11 cellular contexts compared by ENCODE assay signal in the genomic region with DNA sequence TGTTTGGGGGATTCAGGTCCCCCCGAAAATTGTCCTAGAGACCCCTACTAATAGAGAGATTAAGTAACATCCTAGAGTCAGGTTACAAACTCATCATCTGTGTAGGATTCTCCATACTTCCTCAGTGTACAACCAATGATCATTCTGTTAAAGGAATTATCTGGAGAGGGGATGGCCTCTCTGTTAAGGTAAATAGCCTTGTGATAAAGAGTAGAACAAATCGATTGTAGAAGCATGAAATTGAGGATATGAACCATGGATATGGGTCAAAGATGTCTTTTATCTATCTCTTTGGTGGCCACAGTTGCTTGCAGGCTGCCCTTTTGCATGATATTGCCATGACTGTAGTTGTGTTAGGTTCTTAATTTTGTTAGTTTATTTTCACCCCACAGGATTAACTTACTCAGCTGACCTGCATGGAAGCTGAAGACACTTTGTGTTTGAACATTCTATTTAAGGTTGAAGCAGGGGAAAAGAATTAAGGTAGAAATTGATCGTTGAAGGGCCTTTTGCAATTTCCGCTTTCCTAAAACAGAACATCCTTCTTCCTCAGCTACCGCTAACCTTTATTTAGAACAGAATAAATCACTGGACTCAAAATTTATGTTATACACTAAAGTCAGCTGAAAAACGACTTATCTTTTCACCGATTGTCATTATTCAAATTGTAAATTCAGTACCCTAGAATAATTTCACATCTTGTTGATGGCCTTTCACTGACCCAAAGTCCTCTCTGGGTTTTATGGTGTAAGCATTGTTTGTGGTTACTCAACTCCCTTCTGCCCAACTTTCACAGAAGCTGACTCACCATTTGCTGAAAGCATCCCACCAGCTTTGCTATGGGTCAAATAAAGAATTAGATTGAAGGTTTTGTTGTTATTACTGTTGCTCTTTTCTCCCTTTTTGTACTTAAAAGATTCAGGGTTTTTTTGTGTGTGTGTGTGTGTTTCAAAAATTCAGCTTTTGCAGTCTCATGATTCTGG. TPM values are rescaled to one million over a fixed set of nuclear protein-coding genes. Genes with fewer than 3 reads are reported as not detected.
A peak's percentile ranks its signal among the peaks of the same experiment; 100 is the strongest.
DNase-seq lines count a peak whose midpoint lies in the region; ATAC-seq and TF ChIP-seq lines count a peak whose summit lies in the region.
"Had no signal": no experiment of that assay in that cellular context is flagged by ENCODE, and none has a peak within 500 bp of the region (broad histone marks: within the 10 kb centered on the region; RNA-seq: fewer than 3 reads in every experiment).

No MANE protein-coding gene starts in this region.

- peak overlapping the region in 1 of 8 donors; percentile 13 for H3K4me3 ChIP-seq in spleen
- H3K4me3 ChIP-seq in OCI-LY7 (ENCODE audit: low read depth, low read length, poor library complexity, severe bottlenecking), result no peak overlapping the region
- no peak overlapping the region for H3K4me3 ChIP-seq in uterus
- H3K4me3 ChIP-seq: heart right ventricle, pancreas had no signal

- H3K9me2 ChIP-seq in OCI-LY7 (ENCODE audit: insufficient read depth, low read length), result no peaks in the 10 kb centered on the region

- POLR2A ChIA-PET in activated CD4-positive, alpha-beta memory T cell treated with anti-CD3 and anti-CD28 coated beads for 36 hours (lab: Charles Lee), result interaction anchor here (0.6 to 0.7 kb wide), 2 partner anchors 10 to 1038 kb away, joined by 3 to 4 read pairs; no protein-coding TSS in a partner anchor
- POLR2A ChIA-PET in activated CD4-positive, alpha-beta memory T cell treated with anti-CD3 and anti-CD28 coated beads, Interleukin-2, amount 10 ng/mL, durations not matched to agents 7 days and 5 days (lab: Charles Lee), result interaction anchor here (2.1 kb wide), 1 partner anchor 72 kb away, joined by 6 read pairs; a partner anchor contains a TSS
- POLR2A ChIA-PET in OCI-LY7 (lab: Charles Lee), result interaction anchor here (0.6 to 1.5 kb wide), 2 partner anchors 9 to 279 kb away, joined by 3 to 4 read pairs; no protein-coding TSS in a partner anchor

- peak overlapping the region; percentile 55 for H3K27ac Mint-ChIP-seq in activated CD4-positive, alpha-beta memory T cell treated with anti-CD3 and anti-CD28 coated beads for 36 hours
- no peak overlapping the region for H3K27ac Mint-ChIP-seq in activated CD4-positive, alpha-beta memory T cell treated with anti-CD3 and anti-CD28 coated beads, Interleukin-2, amount 10 ng/mL, durations not matched to agents 7 days and 5 days

- H3K36me3 ChIP-seq in spleen, result peaks cover 0 to 71% (median 10%) of the 10 kb centered on the region in 6 donors
- H3K36me3 ChIP-seq in OCI-LY7 (ENCODE audit: insufficient read depth, low read length), result no peaks in the 10 kb centered on the region
- H3K36me3 ChIP-seq in uterus, result no peaks in the 10 kb centered on the region
- H3K36me3 ChIP-seq: pancreas had no signal

- H3K79me2 ChIP-seq in OCI-LY7 (ENCODE audit: insufficient read depth, low read depth, low read length), result no peaks in the 10 kb centered on the region; the same call in 1 of the 2 replicates

- ATAC-seq in HG03520 (IDR thresholded peaks at IDR 0.05; ENCODE audit: unreplicated experiment), result no peak

- no peak for DNase-seq in activated CD4-positive, alpha-beta memory T cell treated with anti-CD3 and anti-CD28 coated beads for 36 hours
- DNase-seq in activated CD4-positive, alpha-beta memory T cell treated with anti-CD3 and anti-CD28 coated beads, Interleukin-2, amount 10 ng/mL, durations not matched to agents 7 days and 5 days, result no peak
- DNase-seq in SIG-M5 (lab: John Stamatoyannopoulos, UW) (peak; percentile 80), foreskin melanocyte (peak; percentile 63), spleen (no peak), OCI-LY7 (ENCODE audit: low spot score) (no peak), uterus (no peak)
- DNase-seq: activated naive CD4-positive, alpha-beta T cell treated with Interleukin-2 at 50 U/mL for 16 hours; heart right ventricle; pancreas had no signal

- H3K9me3 Mint-ChIP-seq in activated CD4-positive, alpha-beta memory T cell treated with anti-CD3 and anti-CD28 coated beads for 36 hours, result no peaks in the 10 kb centered on the region
- no peaks in the 10 kb centered on the region for H3K9me3 Mint-ChIP-seq in activated CD4-positive, alpha-beta memory T cell treated with anti-CD3 and anti-CD28 coated beads, Interleukin-2, amount 10 ng/mL, durations not matched to agents 7 days and 5 days

- H2AFZ ChIP-seq in OCI-LY7 (ENCODE audit: low read length), result no peak overlapping the region

- H3K4me1 Mint-ChIP-seq in activated CD4-positive, alpha-beta memory T cell treated with anti-CD3 and anti-CD28 coated beads for 36 hours (ENCODE audit: low read depth), result no peaks in the 10 kb centered on the region
- no peaks in the 10 kb centered on the region for H3K4me1 Mint-ChIP-seq in activated CD4-positive, alpha-beta memory T cell treated with anti-CD3 and anti-CD28 coated beads, Interleukin-2, amount 10 ng/mL, durations not matched to agents 7 days and 5 days

- H3K4me1 ChIP-seq in spleen (peaks cover 0 to 61% (median 20%) of the 10 kb centered on the region in 6 donors), OCI-LY7 (ENCODE audit: insufficient read depth, low read length, poor library complexity, severe bottlenecking) (no peaks in the 10 kb centered on the region), uterus (no peaks in the 10 kb centered on the region)
- H3K4me1 ChIP-seq: pancreas had no signal

- H4K20me1 ChIP-seq in OCI-LY7 (ENCODE audit: insufficient read depth, low read length), result no peaks in the 10 kb centered on the region

- TF ChIP-seq POLR2A in spleen (IDR thresholded peaks at IDR 0.05), result no peak
- TF ChIP-seq POLR2A in uterus (IDR thresholded peaks at IDR 0.05), result no peak

- no peak overlapping the region for H3K4me3 Mint-ChIP-seq in activated CD4-positive, alpha-beta memory T cell treated with anti-CD3 and anti-CD28 coated beads for 36 hours
- no peak overlapping the region for H3K4me3 Mint-ChIP-seq in activated CD4-positive, alpha-beta memory T cell treated with anti-CD3 and anti-CD28 coated beads, Interleukin-2, amount 10 ng/mL, durations not matched to agents 7 days and 5 days

- no TSS peak for BruUV-seq in OCI-LY7 (replicated peaks; lab: Mats Ljungman, UMichigan)

- H3K4me2 ChIP-seq in OCI-LY7 (ENCODE audit: low read length), result no peak overlapping the region

- WGBS in spleen, 5 donors, result 43 to 79% (median 64%) methylated on average over 7 of the region's 7 CpGs

- TF ChIP-seq CTCF in spleen (IDR thresholded peaks at IDR 0.05 in 8 of 11, conservative IDR thresholded peaks at IDR 0.05 in 3 of 11) (no peak), OCI-LY7 (conservative IDR thresholded peaks at IDR 0.05; ENCODE audit: low read length) (no peak), uterus (IDR thresholded peaks at IDR 0.05) (no peak)

- no peaks in the 10 kb centered on the region for H3K9me3 ChIP-seq in spleen
- no peaks in the 10 kb centered on the region for H3K9me3 ChIP-seq in OCI-LY7 (ENCODE audit: low read length)
- no peaks in the 10 kb centered on the region for H3K9me3 ChIP-seq in uterus
- H3K9me3 ChIP-seq: heart right ventricle, pancreas had no signal

- CTCF ChIA-PET in activated CD4-positive, alpha-beta memory T cell treated with anti-CD3 and anti-CD28 coated beads for 36 hours (lab: Charles Lee), result interaction anchor here (1.1 to 1.5 kb wide), 3 partner anchors 28 to 452 kb away, joined by 3 to 4 read pairs (median 3); no protein-coding TSS in a partner anchor
- CTCF ChIA-PET in activated CD4-positive, alpha-beta memory T cell treated with anti-CD3 and anti-CD28 coated beads, Interleukin-2, amount 10 ng/mL, durations not matched to agents 7 days and 5 days (lab: Charles Lee), result no interaction called here
- CTCF ChIA-PET in OCI-LY7 (lab: Charles Lee; ENCODE audit: unreplicated experiment), result no interaction called here

- intact Hi-C loops in activated CD4-positive, alpha-beta memory T cell treated with anti-CD3 and anti-CD28 coated beads for 36 hours (cut with micrococcal nuclease), result no loop called here
- intact Hi-C loops in spleen (cut with DNase I; ENCODE audit: low total_unique reads), result no loop called here
- intact Hi-C loops in OCI-LY7 (cut with micrococcal nuclease; ENCODE audit: unreplicated experiment), result no loop called here
- intact Hi-C loops in uterus (cut with DNase I; ENCODE audit: low total_unique reads), result no loop called here

- H3K27me3 Mint-ChIP-seq in activated CD4-positive, alpha-beta memory T cell treated with anti-CD3 and anti-CD28 coated beads for 36 hours, result peaks cover 28% of the 10 kb centered on the region
- peaks cover 21% of the 10 kb centered on the region for H3K27me3 Mint-ChIP-seq in activated CD4-positive, alpha-beta memory T cell treated with anti-CD3 and anti-CD28 coated beads, Interleukin-2, amount 10 ng/mL, durations not matched to agents 7 days and 5 days

- H3K36me3 Mint-ChIP-seq in activated CD4-positive, alpha-beta memory T cell treated with anti-CD3 and anti-CD28 coated beads for 36 hours, result no peaks in the 10 kb centered on the region
- H3K36me3 Mint-ChIP-seq in activated CD4-positive, alpha-beta memory T cell treated with anti-CD3 and anti-CD28 coated beads, Interleukin-2, amount 10 ng/mL, durations not matched to agents 7 days and 5 days (ENCODE audit: low read depth), result no peaks in the 10 kb centered on the region

- H3K27ac ChIP-seq in spleen (peak overlapping the region in 7 of 8 donors; percentile 48 to 87 (median 74)), OCI-LY7 (ENCODE audit: low read depth, low read length, poor library complexity, severe bottlenecking) (no peak overlapping the region), uterus (no peak overlapping the region)
- H3K27ac ChIP-seq: pancreas had no signal

- no peaks in the 10 kb centered on the region for H3K27me3 ChIP-seq in spleen (replicated peaks in 1 of 7)
- H3K27me3 ChIP-seq in uterus, result no peaks in the 10 kb centered on the region
- H3K27me3 ChIP-seq: heart right ventricle, pancreas had no signal

RNA-seq across cellular contexts. Expression of a gene that starts 52.3 kb away (rescaled TPM):
- under 1 TPM; 0.45 to 0.46 TPM for total RNA-seq in activated CD4-positive, alpha-beta memory T cell treated with anti-CD3 and anti-CD28 coated beads for 36 hours
- 1 to 10 TPM; 1.0 to 1.8 TPM for total RNA-seq in activated CD4-positive, alpha-beta memory T cell treated with anti-CD3 and anti-CD28 coated beads, Interleukin-2, amount 10 ng/mL, durations not matched to agents 7 days and 5 days
- total RNA-seq in spleen, result 100 to 1,000 TPM in 2 of 7 donors, 10 to 100 TPM in 5; 39.0 to 157 (median 79.6) TPM
- 1 to 10 TPM; 4.4 to 9.4 (median 5.7) TPM for polyA plus RNA-seq in spleen
- 0.95 TPM in 1 of 2 replicates, not detected in the other for total RNA-seq in OCI-LY7 (2014; rRNA removed; shearing (Covaris generic))
- total RNA-seq in OCI-LY7 (2022), result 0.04 and 0.08 TPM in 2 replicates
- total RNA-seq in uterus, result 10 to 100 TPM; 18.7 to 39.7 (median 24.2) TPM

Comparison
In these comparisons a context has a peak if more than half of its experiments do, and no peak if none do; other contexts are left out.
1. DNase-seq: peak in SIG-M5 (single experiment) and foreskin melanocyte (single experiment); none in activated CD4-positive, alpha-beta memory T cell treated with anti-CD3 and anti-CD28 coated beads for 36 hours (single experiment), activated CD4-positive, alpha-beta memory T cell treated with anti-CD3 and anti-CD28 coated beads, Interleukin-2, amount 10 ng/mL, durations not matched to agents 7 days and 5 days (single experiment), spleen (single experiment), OCI-LY7 (single experiment) and uterus (0 of 2).
2. H3K27ac ChIP-seq: peak in spleen (7 of 8); none in OCI-LY7 (single experiment) and uterus (0 of 2).
3. RNA of a gene that starts 52.3 kb away (total RNA-seq): 39.0 to 157 TPM in spleen and 18.7 to 39.7 TPM in uterus; 1.0 to 1.8 TPM in activated CD4-positive, alpha-beta memory T cell treated with anti-CD3 and anti-CD28 coated beads, Interleukin-2, amount 10 ng/mL, durations not matched to agents 7 days and 5 days, 0.45 to 0.46 TPM in activated CD4-positive, alpha-beta memory T cell treated with anti-CD3 and anti-CD28 coated beads for 36 hours and 0.04 to 0.95 TPM in OCI-LY7; every median in the first group is over 4 times any median in the second.